ENCODE assay signal across 15 cellular contexts in the genomic region with DNA sequence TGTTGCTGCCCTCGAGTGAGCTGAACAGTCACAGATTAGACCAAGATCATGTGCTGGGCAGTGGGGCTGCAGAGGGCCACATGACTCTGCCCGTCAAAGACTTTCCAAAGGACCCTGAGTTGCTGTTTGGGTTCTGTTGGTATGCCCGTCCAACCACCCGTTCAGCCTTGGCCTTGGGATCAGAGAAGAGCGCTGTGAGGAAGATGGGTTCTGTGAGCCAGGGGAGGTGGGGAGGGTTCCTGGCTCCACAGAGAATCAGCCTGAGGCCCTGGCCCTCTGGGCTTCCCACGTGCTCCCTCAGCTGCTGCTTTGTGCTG.
DNase-seq lines count a peak whose midpoint lies in the region; ATAC-seq and TF ChIP-seq lines count a peak whose summit lies in the region.
"Had no signal": no experiment of that assay in that cellular context is flagged by ENCODE, and none has a peak within 500 bp of the region (broad histone marks: within the 10 kb centered on the region; RNA-seq: fewer than 3 reads in every experiment).

No MANE protein-coding gene starts in this region.

- H3K56ac ChIP-seq in IMR-90 (ENCODE audit: extremely low read depth, insufficient read depth, low read length) = no peak overlapping the region
- peak overlapping the region; percentile 22 for H3K56ac ChIP-seq in mesendoderm (ENCODE audit: low read length)

- H3K9me2 ChIP-seq in OCI-LY7 (ENCODE audit: insufficient read depth, low read length) = no peaks in the 10 kb centered on the region

- no peaks in the 10 kb centered on the region for H3K9me3 ChIP-seq in IMR-90 (ENCODE audit: control insufficient read depth, insufficient read depth, low read length)
- no peaks in the 10 kb centered on the region for H3K9me3 ChIP-seq in stomach
- H3K9me3 ChIP-seq in OCI-LY7 (ENCODE audit: low read length) = no peaks in the 10 kb centered on the region
- H3K9me3 ChIP-seq: BE2C had no signal

- no peak overlapping the region for H3K14ac ChIP-seq in IMR-90 (replicated peaks; ENCODE audit: low read depth, low read length)

- intact Hi-C loops in IMR-90 (cut with micrococcal nuclease) = no loop called here
- intact Hi-C loops in dendritic cell treated with granulocyte-macrophage colony-stimulating factor and Interleukin-4, amounts not matched to agents 40 ng/mL and 50 ng/mL, for 4 days (cut with micrococcal nuclease) = no loop called here
- intact Hi-C loops in stomach (cut with DNase I; ENCODE audit: low total_unique reads) = no loop called here
- intact Hi-C loops in activated CD8-positive, alpha-beta T cell treated with anti-CD3 and anti-CD28 coated beads for 36 hours (cut with micrococcal nuclease) = no loop called here
- intact Hi-C loops in OCI-LY7 (cut with micrococcal nuclease; ENCODE audit: unreplicated experiment) = no loop called here

- H3K4me1 ChIP-seq in IMR-90 (ENCODE audit: control insufficient read depth, insufficient read depth, low read length) = no peaks in the 10 kb centered on the region
- no peaks in the 10 kb centered on the region for H3K4me1 ChIP-seq in mesendoderm (ENCODE audit: control insufficient read depth, low read depth, low read length)
- peaks cover 0 to 48% (median 24%) of the 10 kb centered on the region in 4 donors for H3K4me1 ChIP-seq in stomach
- H3K4me1 ChIP-seq in OCI-LY7 (ENCODE audit: insufficient read depth, low read length, poor library complexity, severe bottlenecking) = peaks cover 6% of the 10 kb centered on the region

- no peak overlapping the region for H4K8ac ChIP-seq in IMR-90 (ENCODE audit: low read depth in 2 of 2, low read length in 2 of 2)
- no peak overlapping the region for H4K8ac ChIP-seq in mesendoderm (ENCODE audit: low read depth, low read length)

- DNase-seq in IMR-90 (no peak), mesendoderm (no peak), stomach (no peak), RWPE1 (ENCODE audit: low spot score) (no peak), OCI-LY7 (ENCODE audit: low spot score) (no peak)
- no peak for DNase-seq in activated CD8-positive, alpha-beta T cell treated with anti-CD3 and anti-CD28 coated beads for 36 hours
- DNase-seq: activated CD4-positive, alpha-beta T cell treated with anti-CD3 and anti-CD28 coated beads for 4 hours; activated effector memory CD4-positive, alpha-beta T cell treated with Interleukin-2 at 50 U/mL for 16 hours; cerebellar nuclear complex; EL; MM.1S had no signal

- H3K4me1 Mint-ChIP-seq in dendritic cell treated with granulocyte-macrophage colony-stimulating factor and Interleukin-4, amounts not matched to agents 40 ng/mL and 50 ng/mL, for 4 days (ENCODE audit: low read depth) = peaks cover 41% of the 10 kb centered on the region
- H3K4me1 Mint-ChIP-seq in activated CD8-positive, alpha-beta T cell treated with anti-CD3 and anti-CD28 coated beads for 36 hours (ENCODE audit: low read depth) = peaks cover 18% of the 10 kb centered on the region

- H4K20me1 ChIP-seq in IMR-90 (ENCODE audit: insufficient read depth, low read length) (no peaks in the 10 kb centered on the region), OCI-LY7 (ENCODE audit: insufficient read depth, low read length) (no peaks in the 10 kb centered on the region)

- peak overlapping the region; percentile 12; the same call in 1 of the 2 replicates for H2AK5ac ChIP-seq in IMR-90 (ENCODE audit: low read depth, low read length)
- H2AK5ac ChIP-seq in mesendoderm (ENCODE audit: low read length) = no peak overlapping the region

- TF ChIP-seq POLR2A in IMR-90 (IDR thresholded peaks at IDR 0.05; ENCODE audit: low read depth, low read length) (no peak), stomach (IDR thresholded peaks at IDR 0.05) (no peak), GM18505 (IDR thresholded peaks at IDR 0.05; ENCODE audit: borderline replicate concordance, extremely low read depth, insufficient read depth, insufficient read length) (no peak)

- H3K4ac ChIP-seq in IMR-90 (ENCODE audit: low read depth, low read length) (no peak overlapping the region), mesendoderm (ENCODE audit: low read depth, low read length) (no peak overlapping the region)

- no peak overlapping the region for H3K4me3 ChIP-seq in IMR-90 (ENCODE audit: insufficient read depth, low read depth, low read length)
- no peak overlapping the region for H3K4me3 ChIP-seq in mesendoderm (ENCODE audit: low read length)
- no peak overlapping the region for H3K4me3 ChIP-seq in stomach
- no peak overlapping the region for H3K4me3 ChIP-seq in OCI-LY7 (ENCODE audit: low read depth, low read length, poor library complexity, severe bottlenecking)

- POLR2A ChIA-PET in IMR-90 (lab: Charles Lee; ENCODE audit: unreplicated experiment) (no interaction called here), RWPE1 (lab: Yijun Ruan, JAX; ENCODE audit: low non-redundant PET) (interaction anchor here (0.5 kb wide), 1 partner anchor 58 kb away, joined by 5 read pairs; no protein-coding TSS in a partner anchor), OCI-LY7 (lab: Charles Lee) (interaction anchor here (1.2 to 1.3 kb wide), 2 partner anchors 24 to 46 kb away, joined by 3 read pairs; no protein-coding TSS in a partner anchor)
- POLR2A ChIA-PET in activated CD8-positive, alpha-beta T cell treated with anti-CD3 and anti-CD28 coated beads for 36 hours (lab: Charles Lee) = interaction anchor here (0.5 to 1.8 kb wide), 2 partner anchors 13 to 32 kb away, joined by 3 to 4 read pairs; no protein-coding TSS in a partner anchor

- no peak overlapping the region; the same call in 1 of the 2 replicates for H4K5ac ChIP-seq in IMR-90 (ENCODE audit: low read depth, low read length)
- H4K5ac ChIP-seq in mesendoderm (ENCODE audit: low read length) = no peak overlapping the region

- H3K27ac ChIP-seq in IMR-90 (ENCODE audit: insufficient read depth, low read length) (no peak overlapping the region), mesendoderm (ENCODE audit: low read depth, low read length) (no peak overlapping the region), stomach (peak overlapping the region in 4 of 5 donors; percentile 50 to 83 (median 64)), RWPE1 (no peak overlapping the region), OCI-LY7 (ENCODE audit: low read depth, low read length, poor library complexity, severe bottlenecking) (no peak overlapping the region)

- no peak overlapping the region for H3K4me3 Mint-ChIP-seq in dendritic cell treated with granulocyte-macrophage colony-stimulating factor and Interleukin-4, amounts not matched to agents 40 ng/mL and 50 ng/mL, for 4 days
- H3K4me3 Mint-ChIP-seq in activated CD8-positive, alpha-beta T cell treated with anti-CD3 and anti-CD28 coated beads for 36 hours = no peak overlapping the region

- no peaks in the 10 kb centered on the region for H3K27me3 Mint-ChIP-seq in dendritic cell treated with granulocyte-macrophage colony-stimulating factor and Interleukin-4, amounts not matched to agents 40 ng/mL and 50 ng/mL, for 4 days
- H3K27me3 Mint-ChIP-seq in activated CD8-positive, alpha-beta T cell treated with anti-CD3 and anti-CD28 coated beads for 36 hours = no peaks in the 10 kb centered on the region

- no peaks in the 10 kb centered on the region for H3K36me3 Mint-ChIP-seq in dendritic cell treated with granulocyte-macrophage colony-stimulating factor and Interleukin-4, amounts not matched to agents 40 ng/mL and 50 ng/mL, for 4 days (ENCODE audit: low read depth)
- peaks cover 50% of the 10 kb centered on the region for H3K36me3 Mint-ChIP-seq in activated CD8-positive, alpha-beta T cell treated with anti-CD3 and anti-CD28 coated beads for 36 hours (ENCODE audit: low read depth)

- no peak overlapping the region for H2BK5ac ChIP-seq in IMR-90 (ENCODE audit: low read depth, low read length, poor library complexity, severe bottlenecking)
- H2BK5ac ChIP-seq in mesendoderm (ENCODE audit: low read length) = no peak overlapping the region

- CTCF ChIA-PET in IMR-90 (lab: Yijun Ruan, JAX) = no interaction called here
- CTCF ChIA-PET in activated CD8-positive, alpha-beta T cell treated with anti-CD3 and anti-CD28 coated beads for 36 hours (lab: Charles Lee) = interaction anchor here (1.6 kb wide), 1 partner anchor 90 kb away, joined by 5 read pairs; no protein-coding TSS in a partner anchor
- CTCF ChIA-PET in RWPE1 (lab: Yijun Ruan, JAX) = interaction anchor here (0.7 kb wide), 1 partner anchor 1044 kb away, joined by 4 read pairs; no protein-coding TSS in a partner anchor
- CTCF ChIA-PET in OCI-LY7 (lab: Charles Lee; ENCODE audit: unreplicated experiment) = no interaction called here

- H2BK20ac ChIP-seq in IMR-90 (ENCODE audit: low read depth, low read length) = no peak overlapping the region

- H3K18ac ChIP-seq in IMR-90 (ENCODE audit: low read depth, low read length) (no peak overlapping the region), mesendoderm (ENCODE audit: low read length) (no peak overlapping the region)

- dilution Hi-C loops in IMR-90 (cut with HindIII; ENCODE audit: low sequenced_read_pairs, unreplicated experiment) = no loop called here

- no peaks in the 10 kb centered on the region for H3K9me3 Mint-ChIP-seq in dendritic cell treated with granulocyte-macrophage colony-stimulating factor and Interleukin-4, amounts not matched to agents 40 ng/mL and 50 ng/mL, for 4 days
- no peaks in the 10 kb centered on the region for H3K9me3 Mint-ChIP-seq in activated CD8-positive, alpha-beta T cell treated with anti-CD3 and anti-CD28 coated beads for 36 hours

- no peak overlapping the region for H2BK120ac ChIP-seq in IMR-90 (ENCODE audit: low read depth, low read length)
- H2BK120ac ChIP-seq in mesendoderm (ENCODE audit: low read depth, low read length) = no peak overlapping the region

- no peak for ATAC-seq in IMR-90 (ENCODE audit: low read depth)
- no peak for ATAC-seq in activated CD8-positive, alpha-beta T cell treated with anti-CD3 and anti-CD28 coated beads for 36 hours
- no peak for ATAC-seq in GM18505 (IDR thresholded peaks at IDR 0.05; ENCODE audit: unreplicated experiment)
- ATAC-seq: HCT116 had no signal

- WGBS in IMR-90 (ENCODE audit: extremely low coverage in 2 of 2, insufficient read length in 1 of 2), 2 experiments = 74% methylated on average over 3 of the region's 6 CpGs; no CpG with 5 or more reads in 1 of the 2 experiments
- WGBS in mesendoderm (ENCODE audit: extremely low coverage, insufficient coverage, low lambda C conversion rate) = no CpG with 5 or more reads among the region's 6 CpGs
- WGBS in stomach, 5 donors = 65 to 79% (median 69%) methylated on average over 6 of the region's 6 CpGs

- H3K9me1 ChIP-seq in IMR-90 (ENCODE audit: insufficient read depth, low read length) = no peaks in the 10 kb centered on the region

- H2BK15ac ChIP-seq in IMR-90 (ENCODE audit: low read depth, low read length) = no peak overlapping the region
- H2BK15ac ChIP-seq in mesendoderm (replicated peaks; ENCODE audit: low read depth) = no peak overlapping the region

- H3K4me2 ChIP-seq in IMR-90 (ENCODE audit: low read depth, low read length) = no peak overlapping the region
- no peak overlapping the region for H3K4me2 ChIP-seq in mesendoderm (ENCODE audit: low read length)
- H3K4me2 ChIP-seq in OCI-LY7 (ENCODE audit: low read length) = no peak overlapping the region

- BruUV-seq in IMR-90 (replicated peaks; lab: Mats Ljungman, UMichigan) (no TSS peak), OCI-LY7 (replicated peaks; lab: Mats Ljungman, UMichigan) (no TSS peak)

- H3K23ac ChIP-seq in IMR-90 (ENCODE audit: low read depth, low read length) (no peak overlapping the region), mesendoderm (ENCODE audit: low read length) (no peak overlapping the region)

- TF ChIP-seq CTCF in IMR-90 (conservative IDR thresholded peaks at IDR 0.05; ENCODE audit: low read depth, low read length) = no peak
- TF ChIP-seq CTCF in stomach (IDR thresholded peaks at IDR 0.05) = no peak
- no peak for TF ChIP-seq CTCF in activated CD8-positive, alpha-beta T cell treated with anti-CD3 and anti-CD28 coated beads for 36 hours (IDR thresholded peaks at IDR 0.05)
- no peak for TF ChIP-seq CTCF in RWPE1 (conservative IDR thresholded peaks at IDR 0.05; ENCODE audit: low read depth)
- TF ChIP-seq CTCF in OCI-LY7 (conservative IDR thresholded peaks at IDR 0.05; ENCODE audit: low read length) = no peak

- in situ Hi-C loops in IMR-90 (cut with MboI; ENCODE audit: low sequenced_read_pairs) = no loop called here

- no peaks in the 10 kb centered on the region for H3K79me2 ChIP-seq in mesendoderm (ENCODE audit: control insufficient read depth, insufficient read depth, low read length)
- no peaks in the 10 kb centered on the region for H3K79me2 ChIP-seq in OCI-LY7 (ENCODE audit: insufficient read depth, low read depth, low read length)

- H3K27ac Mint-ChIP-seq in dendritic cell treated with granulocyte-macrophage colony-stimulating factor and Interleukin-4, amounts not matched to agents 40 ng/mL and 50 ng/mL, for 4 days = peak overlapping the region; percentile 55
- no peak overlapping the region for H3K27ac Mint-ChIP-seq in activated CD8-positive, alpha-beta T cell treated with anti-CD3 and anti-CD28 coated beads for 36 hours

- no peak for TF ChIP-seq RAD21 in IMR-90 (IDR thresholded peaks at IDR 0.05; ENCODE audit: low read length)

- TF ChIP-seq EP300 in stomach (IDR thresholded peaks at IDR 0.05) = no peak

- no peaks in the 10 kb centered on the region for H3K79me1 ChIP-seq in IMR-90 (ENCODE audit: low read depth in 1 of 2, low read length in 2 of 2)
- H3K79me1 ChIP-seq in mesendoderm (ENCODE audit: low read length) = no peaks in the 10 kb centered on the region

- H2AFZ ChIP-seq in IMR-90 (replicated peaks; ENCODE audit: low read length, poor library complexity) (peak overlapping the region; percentile 4), OCI-LY7 (ENCODE audit: low read length) (no peak overlapping the region)

- H3K9ac ChIP-seq in IMR-90 (ENCODE audit: low read depth, low read length) (no peak overlapping the region), mesendoderm (ENCODE audit: low read length) (no peak overlapping the region)

- no peak overlapping the region for H4K91ac ChIP-seq in IMR-90 (ENCODE audit: insufficient read depth, low read depth, low read length)

- H2AK9ac ChIP-seq in IMR-90 (replicated peaks; ENCODE audit: low read depth, low read length, poor library complexity) = no peak overlapping the region

- H3K36me3 ChIP-seq in IMR-90 (ENCODE audit: control insufficient read depth, insufficient read depth, low read length) (no peaks in the 10 kb centered on the region), mesendoderm (ENCODE audit: control insufficient read depth, insufficient read depth, low read length) (no peaks in the 10 kb centered on the region), stomach (peaks cover 5 to 55% (median 43%) of the 10 kb centered on the region in 4 donors), OCI-LY7 (ENCODE audit: insufficient read depth, low read length) (peaks cover 8% of the 10 kb centered on the region; the same call in 1 of the 2 replicates)
- H3K36me3 ChIP-seq: BE2C had no signal

- H3K27me3 ChIP-seq in IMR-90 (ENCODE audit: control insufficient read depth, insufficient read depth, low read length) = no peaks in the 10 kb centered on the region
- H3K27me3 ChIP-seq in mesendoderm (ENCODE audit: insufficient read depth, low read length, poor library complexity) = no peaks in the 10 kb centered on the region
- no peaks in the 10 kb centered on the region for H3K27me3 ChIP-seq in stomach
- H3K27me3 ChIP-seq: BE2C had no signal

Comparison
In these comparisons a context has a peak if more than half of its experiments do, and no peak if none do; other contexts are left out.
1. H3K27ac ChIP-seq: peak in stomach (4 of 5); none in IMR-90 (single experiment), mesendoderm (single experiment), RWPE1 (single experiment) and OCI-LY7 (single experiment).
2. CTCF ChIA-PET loops: an anchor here in activated CD8-positive, alpha-beta T cell treated with anti-CD3 and anti-CD28 coated beads for 36 hours (1.6 kb wide) and RWPE1 (0.7 kb wide); none called in IMR-90 and OCI-LY7.